In genomic region chr13:76644906-76645305, GRCh38 we compare ENCODE assay signal across 25 cellular contexts.
DNase-seq lines count a peak whose midpoint lies in the region; ATAC-seq, FAIRE-seq and TF ChIP-seq lines count a peak whose summit lies in the region.
"Had no signal": no experiment of that assay in that cellular context is flagged by ENCODE, and none has a peak within 500 bp of the region (broad histone marks: within the 10 kb centered on the region; RNA-seq: fewer than 3 reads in every experiment).

No MANE protein-coding gene starts in this region.

- H3K27ac ChIP-seq in H9 (ENCODE audit: insufficient read length, low read depth, low read length) (no peak overlapping the region), ovary (no peak overlapping the region), sigmoid colon (no peak overlapping the region)
- H3K27ac ChIP-seq: 22Rv1, BLaER1, C4-2B, GM23248 had no signal

- H3T11ph ChIP-seq in H9 (ENCODE audit: low read length), result no peak overlapping the region

- FAIRE-seq in frontal cortex (lab: Jason Lieb, UNC), result peak; percentile 67
- FAIRE-seq: GM12878, GM19239, H1 had no signal

- no peaks in the 10 kb centered on the region for H3K79me2 ChIP-seq in H9 (ENCODE audit: insufficient read depth, low read length)

- peaks cover 0 to 2% of the 10 kb centered on the region in 2 experiments; a peak in 1 of 4 replicates for H3K4me1 Mint-ChIP-seq in H9
- H3K4me1 Mint-ChIP-seq in natural killer cell treated with Interleukin-12 subunit alpha and Interleukin-12 subunit beta and Interleukin-15 and Interleukin-18, amount 100 ng/mL, for 72 hours (ENCODE audit: low read depth in 2 of 2), result no peaks in the 10 kb centered on the region
- H3K4me1 Mint-ChIP-seq: B cell; CD4-positive, CD25-positive, alpha-beta regulatory T cell had no signal

- H3K9me3 ChIP-seq in H9 (ENCODE audit: control insufficient read depth, low read depth, low read length) (no peaks in the 10 kb centered on the region), ovary (no peaks in the 10 kb centered on the region), sigmoid colon (no peaks in the 10 kb centered on the region)
- H3K9me3 ChIP-seq: BLaER1, Caco-2, HAP-1 had no signal

- H4K20me1 ChIP-seq in H9 (ENCODE audit: control insufficient read depth, insufficient read depth, insufficient read length), result peaks cover 3% of the 10 kb centered on the region
- H4K20me1 ChIP-seq: BLaER1 had no signal

- H4K5ac ChIP-seq in H9 (ENCODE audit: insufficient read length, low read depth, low read length), result no peak overlapping the region

- no peak overlapping the region for H2BK15ac ChIP-seq in H9 (ENCODE audit: low read depth, low read length)

- H3K56ac ChIP-seq in H9 (ENCODE audit: insufficient read length, low read depth, low read length), result no peak overlapping the region

- H3K36me3 ChIP-seq in ovary (no peaks in the 10 kb centered on the region), sigmoid colon (no peaks in the 10 kb centered on the region)
- H3K36me3 ChIP-seq: BLaER1, HAP-1 had no signal

- TF ChIP-seq CTCF in H9 (conservative IDR thresholded peaks at IDR 0.05) (no peak), ovary (IDR thresholded peaks at IDR 0.05) (no peak), sigmoid colon (IDR thresholded peaks at IDR 0.05) (no peak)

- H3K4me2 ChIP-seq in H9 (ENCODE audit: insufficient read depth, insufficient read length, low read length), result no peak overlapping the region
- H3K4me2 ChIP-seq: BLaER1 had no signal

- H3K79me1 ChIP-seq in H9 (ENCODE audit: insufficient read depth, low read depth, low read length, poor library complexity, severe bottlenecking), result no peaks in the 10 kb centered on the region

- H2AK5ac ChIP-seq in H9 (ENCODE audit: insufficient read length, low read length), result no peak overlapping the region

- DNase-seq in H9, result no peak
- DNase-seq in frontal cortex (ENCODE audit: low spot score in 2 of 2), result no peak
- peak; percentile 25 to 41 (median 29) for DNase-seq in ovary
- peak; percentile 68 for DNase-seq in sigmoid colon
- DNase-seq in DMS 273 (lab: John Stamatoyannopoulos, UW; ENCODE audit: unreplicated experiment), result no peak
- no peak for DNase-seq in natural killer cell treated with Interleukin-12 subunit alpha and Interleukin-12 subunit beta and Interleukin-15 and Interleukin-18, amount 100 ng/mL, for 72 hours (ENCODE audit: low spot score)
- no peak for DNase-seq in NCI-H2029 treated with DMSO at 0.1 percent for 48 hours (lab: John Stamatoyannopoulos, UW)
- DNase-seq: Caco-2; CD4-positive, CD25-positive, alpha-beta regulatory T cell; CD8-positive, alpha-beta T cell; DMS 273 treated with DMSO at 0.1 percent for 48 hours; DMS79; EL; GDM1; GM23248; HFFc6 had no signal

- no peak for ATAC-seq in natural killer cell treated with Interleukin-12 subunit alpha and Interleukin-12 subunit beta and Interleukin-15 and Interleukin-18, amount 100 ng/mL, for 72 hours
- no peak for ATAC-seq in HG02852 (IDR thresholded peaks at IDR 0.05; ENCODE audit: unreplicated experiment)
- ATAC-seq: CD8-positive, alpha-beta T cell; GM12878 had no signal

- no peak overlapping the region for H3K4ac ChIP-seq in H9 (ENCODE audit: low read depth, low read length)

- no peak overlapping the region for H2BK12ac ChIP-seq in H9 (ENCODE audit: insufficient read length, low read depth, low read length)

- no peak overlapping the region for H2BK20ac ChIP-seq in H9 (ENCODE audit: low read depth, low read length, poor library complexity, severe bottlenecking)

- H2AFZ ChIP-seq in H9 (ENCODE audit: low read length), result no peak overlapping the region
- H2AFZ ChIP-seq: GM23248 had no signal

- intact Hi-C loops in ovary (cut with DNase I), result no loop called here
- intact Hi-C loops in sigmoid colon (cut with DNase I), result loop anchor here (10.0 kb wide), 2 partner anchors 350 to 1050 kb away; partner anchors contain the start of genes CLN5 and SLAIN1

- TF ChIP-seq EP300 in ovary (IDR thresholded peaks at IDR 0.05), result no peak
- TF ChIP-seq EP300 in sigmoid colon (IDR thresholded peaks at IDR 0.05), result no peak

- H3K9me3 Mint-ChIP-seq in H9, result no peaks in the 10 kb centered on the region
- H3K9me3 Mint-ChIP-seq in natural killer cell treated with Interleukin-12 subunit alpha and Interleukin-12 subunit beta and Interleukin-15 and Interleukin-18, amount 100 ng/mL, for 72 hours, result no peaks in the 10 kb centered on the region
- H3K9me3 Mint-ChIP-seq: CD8-positive, alpha-beta T cell had no signal

- H4K8ac ChIP-seq in H9 (replicated peaks; ENCODE audit: insufficient read length, low read depth, low read length), result no peak overlapping the region

- H3K4me1 ChIP-seq in H9 (ENCODE audit: insufficient read depth, low read length), result no peaks in the 10 kb centered on the region
- H3K4me1 ChIP-seq in ovary (ENCODE audit: insufficient read depth), result no peaks in the 10 kb centered on the region
- H3K4me1 ChIP-seq in sigmoid colon, result peaks cover 0 to 21% (median 12%) of the 10 kb centered on the region in 4 donors
- H3K4me1 ChIP-seq: BLaER1, Caco-2, HAP-1 had no signal

- no peak overlapping the region for H3K23ac ChIP-seq in H9 (ENCODE audit: insufficient read length, low read depth, low read length)

- H3K9ac ChIP-seq in H9 (ENCODE audit: extremely low read depth, insufficient read length, low read length), result no peak overlapping the region
- H3K9ac ChIP-seq: BLaER1, GM23248 had no signal

- TF ChIP-seq POLR2A in ovary (IDR thresholded peaks at IDR 0.05) (no peak), sigmoid colon (IDR thresholded peaks at IDR 0.05) (no peak)

- no peaks in the 10 kb centered on the region; a peak in 1 of 7 replicates for H3K36me3 Mint-ChIP-seq in H9 (ENCODE audit: insufficient read depth in 1 of 3, low read depth in 3 of 3)
- H3K36me3 Mint-ChIP-seq in natural killer cell treated with Interleukin-12 subunit alpha and Interleukin-12 subunit beta and Interleukin-15 and Interleukin-18, amount 100 ng/mL, for 72 hours, result no peaks in the 10 kb centered on the region
- H3K36me3 Mint-ChIP-seq: CD4-positive, CD25-positive, alpha-beta regulatory T cell; CD8-positive, alpha-beta T cell had no signal

- H3K4me3 ChIP-seq in ovary (no peak overlapping the region), sigmoid colon (no peak overlapping the region)
- H3K4me3 ChIP-seq: BLaER1, GM12878, GM23248, HAP-1 had no signal

- H3K27me3 ChIP-seq in H9 (ENCODE audit: insufficient read depth, low read length), result no peaks in the 10 kb centered on the region
- H3K27me3 ChIP-seq in ovary, result no peaks in the 10 kb centered on the region
- H3K27me3 ChIP-seq in sigmoid colon, result no peaks in the 10 kb centered on the region
- H3K27me3 ChIP-seq: BLaER1 had no signal

- no peak overlapping the region for H3K14ac ChIP-seq in H9 (ENCODE audit: insufficient read depth, low read length)

- H2BK120ac ChIP-seq in H9 (ENCODE audit: low read depth, low read length, poor library complexity, severe bottlenecking), result no peak overlapping the region

- peak overlapping the region; percentile 17 for H3K18ac ChIP-seq in H9 (ENCODE audit: insufficient read length, low read depth, low read length)

- H4K91ac ChIP-seq in H9 (ENCODE audit: insufficient read length, low read depth, low read length), result no peak overlapping the region

- 0 out of 7 replicates have a peak overlapping the region, but pooled peaks of 1 of the 3 experiments have one; percentile 15 for H3K27ac Mint-ChIP-seq in H9
- H3K27ac Mint-ChIP-seq in natural killer cell treated with Interleukin-12 subunit alpha and Interleukin-12 subunit beta and Interleukin-15 and Interleukin-18, amount 100 ng/mL, for 72 hours, result no peak overlapping the region
- H3K27ac Mint-ChIP-seq: B cell; CD4-positive, CD25-positive, alpha-beta regulatory T cell; CD8-positive, alpha-beta T cell; HFFc6 had no signal

- H2BK5ac ChIP-seq in H9 (ENCODE audit: insufficient read length, low read length), result no peak overlapping the region

- no peaks in the 10 kb centered on the region for H3K23me2 ChIP-seq in H9 (ENCODE audit: insufficient read length, low read depth, low read length, poor library complexity, severe bottlenecking)

- H3K27me3 Mint-ChIP-seq in H9 (ENCODE audit: low read depth), result no peaks in the 10 kb centered on the region; the same call in 1 of the 2 replicates
- H3K27me3 Mint-ChIP-seq in natural killer cell treated with Interleukin-12 subunit alpha and Interleukin-12 subunit beta and Interleukin-15 and Interleukin-18, amount 100 ng/mL, for 72 hours, result peaks cover 7 to 8% of the 10 kb centered on the region in 2 donors

- no CpG with 5 or more reads among the region's 1 CpG for WGBS in H9 (ENCODE audit: extremely low coverage, insufficient read length, low lambda C conversion rate)
- 0 to 21% (median 2%) methylated on average over 1 of the region's 1 CpG for WGBS in ovary, 3 donors
- WGBS in sigmoid colon, 2 donors, result 0 to 38% methylated on average over 1 of the region's 1 CpG

- no peak overlapping the region for H3K4me3 Mint-ChIP-seq in H9
- H3K4me3 Mint-ChIP-seq in natural killer cell treated with Interleukin-12 subunit alpha and Interleukin-12 subunit beta and Interleukin-15 and Interleukin-18, amount 100 ng/mL, for 72 hours, result no peak overlapping the region
- H3K4me3 Mint-ChIP-seq: B cell; CD4-positive, CD25-positive, alpha-beta regulatory T cell; CD8-positive, alpha-beta T cell; HFFc6 had no signal

Comparison
In these comparisons a context has a peak if more than half of its experiments do, and no peak if none do; other contexts are left out.
1. DNase-seq: peak in ovary (5 of 5) and sigmoid colon (single experiment); none in H9 (single experiment), frontal cortex (0 of 2), DMS 273 (single experiment), natural killer cell treated with Interleukin-12 subunit alpha and Interleukin-12 subunit beta and Interleukin-15 and Interleukin-18, amount 100 ng/mL, for 72 hours (single experiment) and NCI-H2029 treated with DMSO at 0.1 percent for 48 hours (single experiment).